2 cellular contexts compared by ENCODE assay signal in the genomic region with DNA sequence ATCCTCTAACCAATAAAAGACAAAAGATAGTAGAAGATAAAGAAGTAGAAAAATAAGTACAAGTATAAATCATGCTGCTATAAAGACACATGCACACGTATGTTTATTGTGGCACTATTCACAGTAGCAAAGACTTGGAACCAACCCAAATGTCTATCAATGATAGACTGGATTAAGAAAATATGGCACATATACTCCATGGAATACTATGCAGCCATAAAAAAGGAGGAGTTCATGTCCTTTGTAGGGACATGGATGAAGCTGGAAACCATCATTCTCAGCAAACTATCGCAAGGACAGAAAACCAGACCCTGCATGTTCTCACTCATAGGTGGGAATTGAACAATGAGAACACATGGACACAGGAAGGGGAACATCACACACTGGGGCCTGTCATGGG. TPM values are rescaled to one million over a fixed set of nuclear protein-coding genes. Genes with fewer than 3 reads are reported as not detected.
"Had no signal": no experiment of that assay in that cellular context is flagged by ENCODE, and none has a peak within 500 bp of the region (broad histone marks: within the 10 kb centered on the region; RNA-seq: fewer than 3 reads in every experiment).

No MANE protein-coding gene starts in this region.

RNA-seq across cellular contexts. Expression of a gene that starts 10.4 kb away (rescaled TPM):
- total RNA-seq: GM23248, HFFc6 had no signal

RNA-seq across cellular contexts. Expression of a gene that starts 45.2 kb away (rescaled TPM):
- total RNA-seq: GM23248, HFFc6 had no signal
- polyA plus RNA-seq: GM23248 had no signal
